10 cellular contexts compared by ENCODE assay signal in genomic region chr15:60379466-60380274, GRCh38. TPM values are rescaled to one million over a fixed set of nuclear protein-coding genes. Genes with fewer than 3 reads are reported as not detected.
DNase-seq lines count a peak whose midpoint lies in the region; ATAC-seq and TF ChIP-seq lines count a peak whose summit lies in the region.
"Had no signal": no experiment of that assay in that cellular context is flagged by ENCODE, and none has a peak within 500 bp of the region (broad histone marks: within the 10 kb centered on the region; RNA-seq: fewer than 3 reads in every experiment).

No MANE protein-coding gene starts in this region.

- H3K27ac Mint-ChIP-seq in GM23338 = no peak overlapping the region
- H3K27ac Mint-ChIP-seq: activated CD8-positive, alpha-beta T cell treated with anti-CD3 and anti-CD28 coated beads for 36 hours had no signal

- H3K9me2 ChIP-seq in GM23338 (ENCODE audit: insufficient read depth) = no peaks in the 10 kb centered on the region

- no peak for TF ChIP-seq CTCF in GM23338 (conservative IDR thresholded peaks at IDR 0.05; ENCODE audit: low read depth in 2 of 2)
- TF ChIP-seq CTCF in gastrocnemius medialis (IDR thresholded peaks at IDR 0.05 in 4 of 5, conservative IDR thresholded peaks at IDR 0.05 in 1 of 5) = no peak

- no peak overlapping the region for H3K4me3 Mint-ChIP-seq in GM23338
- H3K4me3 Mint-ChIP-seq: activated CD8-positive, alpha-beta T cell treated with anti-CD3 and anti-CD28 coated beads for 36 hours had no signal

- no peak overlapping the region for H3K4me3 ChIP-seq in GM23338
- no peak overlapping the region for H3K4me3 ChIP-seq in gastrocnemius medialis

- H3K27me3 Mint-ChIP-seq in GM23338 (ENCODE audit: insufficient read depth, low read depth, poor library complexity) = peaks cover 3% of the 10 kb centered on the region
- H3K27me3 Mint-ChIP-seq: activated CD8-positive, alpha-beta T cell treated with anti-CD3 and anti-CD28 coated beads for 36 hours had no signal

- no peak for TF ChIP-seq POLR2A in gastrocnemius medialis (IDR thresholded peaks at IDR 0.05)

- H4K20me1 ChIP-seq in GM23338 (replicated peaks; ENCODE audit: insufficient read depth) = peaks cover 6% of the 10 kb centered on the region; the same call in 1 of the 2 replicates

- in situ Hi-C loops in gastrocnemius medialis (cut with MboI; ENCODE audit: low sequenced_read_pairs in 4 of 4) = no loop called here

- no peak overlapping the region for H3K4me2 ChIP-seq in GM23338

- H3K79me2 ChIP-seq in GM23338 (replicated peaks; ENCODE audit: insufficient read depth) = no peaks in the 10 kb centered on the region

- H3K36me3 ChIP-seq in GM23338 (ENCODE audit: insufficient read depth) (peaks cover 4% of the 10 kb centered on the region; the same call in 1 of the 2 replicates), gastrocnemius medialis (peaks cover 0 to 67% of the 10 kb centered on the region in 2 donors)

- no peaks in the 10 kb centered on the region for H3K9me3 ChIP-seq in gastrocnemius medialis

- no peak overlapping the region for H3K27ac ChIP-seq in GM23338 (ENCODE audit: low read depth)
- peak overlapping the region; percentile 82 to 89 (median 88) for H3K27ac ChIP-seq in gastrocnemius medialis

- intact Hi-C loops in gastrocnemius medialis (cut with DNase I; ENCODE audit: low total_unique reads) = no loop called here

- H3K4me1 ChIP-seq in GM23338 (ENCODE audit: insufficient read depth) = peaks cover 10% of the 10 kb centered on the region
- H3K4me1 ChIP-seq in gastrocnemius medialis = peaks cover 61 to 96% of the 10 kb centered on the region in 2 donors

- no peak overlapping the region for H2AFZ ChIP-seq in GM23338

- H3K27me3 ChIP-seq in GM23338 (ENCODE audit: insufficient read depth) (no peaks in the 10 kb centered on the region), gastrocnemius medialis (no peaks in the 10 kb centered on the region)

- no peaks in the 10 kb centered on the region for H3K36me3 Mint-ChIP-seq in GM23338 (ENCODE audit: low read depth)

- no peaks in the 10 kb centered on the region for H3F3A ChIP-seq in GM23338 (replicated peaks; ENCODE audit: low read depth)

- DNase-seq in GM23338 (ENCODE audit: low spot score) (peak; percentile 30), SW480 (ENCODE audit: low spot score) (peak; percentile 97), foreskin melanocyte (peak; percentile 99), gastrocnemius medialis (no peak), NCI-H748 (lab: John Stamatoyannopoulos, UW; ENCODE audit: unreplicated experiment) (no peak)
- DNase-seq in activated CD8-positive, alpha-beta memory T cell treated with anti-CD3 and anti-CD28 coated beads for 24 hours = no peak
- DNase-seq: activated CD8-positive, alpha-beta T cell treated with anti-CD3 and anti-CD28 coated beads for 36 hours; NCI-H2171 treated with DMSO at 0.1 percent for 48 hours had no signal

- no peaks in the 10 kb centered on the region; the same call in 2 of the 3 replicates for H3K9me3 Mint-ChIP-seq in GM23338
- H3K9me3 Mint-ChIP-seq: activated CD8-positive, alpha-beta T cell treated with anti-CD3 and anti-CD28 coated beads for 36 hours had no signal

- peaks cover 12% of the 10 kb centered on the region for H3K4me1 Mint-ChIP-seq in GM23338

- ATAC-seq in GM23338 (no peak), gastrocnemius medialis (peak; percentile 87 to 90), GM21423 (IDR thresholded peaks at IDR 0.05; ENCODE audit: unreplicated experiment) (no peak), HG03095 (IDR thresholded peaks at IDR 0.05; ENCODE audit: unreplicated experiment) (no peak)
- ATAC-seq: activated CD8-positive, alpha-beta T cell treated with anti-CD3 and anti-CD28 coated beads for 36 hours had no signal

TF ChIP-seq in GM23338, 12 proteins besides CTCF, POLR2A, EP300 and RAD21:
- TF ChIP-seq EZH2 (IDR thresholded peaks at IDR 0.05; ENCODE audit: low read depth, unreplicated experiment) (no peak), ZNF462 (CRISPR knock-in tag; IDR thresholded peaks at IDR 0.05) (no peak), REST (IDR thresholded peaks at IDR 0.05; ENCODE audit: unreplicated experiment) (no peak)

RNA-seq across cellular contexts. Expression of gene ANXA2, which starts 18.1 kb away (rescaled TPM):
- 202 and 203 TPM in 2 replicates for total RNA-seq in GM23338 (2014; rRNA removed; shearing (Covaris generic))
- polyA plus RNA-seq in GM23338 (2016; fragmentation: Nextera tagmentation; extraction: Ambion mirVana) = 207 and 225 TPM in 2 replicates
- total RNA-seq in gastrocnemius medialis = 100 to 1,000 TPM; 266 to 386 (median 323) TPM

Comparison
In these comparisons a context has a peak if more than half of its experiments do, and no peak if none do; other contexts are left out.
1. ATAC-seq: peak in gastrocnemius medialis (2 of 2); none in GM23338 (single experiment), GM21423 (single experiment) and HG03095 (single experiment).
2. DNase-seq: peak in GM23338 (single experiment), SW480 (single experiment) and foreskin melanocyte (single experiment); none in gastrocnemius medialis (0 of 2), NCI-H748 (single experiment) and activated CD8-positive, alpha-beta memory T cell treated with anti-CD3 and anti-CD28 coated beads for 24 hours (single experiment).